16 cellular contexts compared by ENCODE assay signal in genomic region chr16:8679156-8679555, GRCh38. TPM values are rescaled to one million over a fixed set of nuclear protein-coding genes. Genes with fewer than 3 reads are reported as not detected.
DNase-seq lines count a peak whose midpoint lies in the region; ATAC-seq, FAIRE-seq and TF ChIP-seq lines count a peak whose summit lies in the region.
"Had no signal": no experiment of that assay in that cellular context is flagged by ENCODE, and none has a peak within 500 bp of the region (broad histone marks: within the 10 kb centered on the region; RNA-seq: fewer than 3 reads in every experiment).

No MANE protein-coding gene starts in this region.

- in situ Hi-C loops in mammary epithelial cell (cut with MboI; ENCODE audit: low sequenced_read_pairs in 2 of 2) (no loop called here), HepG2 (cut with HindIII; ENCODE audit: extremely low pct_ligation_motif_present, low pct_unique_long_range_greater_than_20kb) (loop anchor here (5.0 kb wide), 1 partner anchor 63 kb away; no protein-coding TSS in a partner anchor)

- WGBS in mammary epithelial cell (ENCODE audit: low coverage, missing lambda C conversion rate) = 44% methylated on average over 2 of the region's 2 CpGs
- 64% methylated on average over 2 of the region's 2 CpGs for WGBS in HepG2 (ENCODE audit: low lambda C conversion rate)

- TF ChIP-seq POLR2A in breast epithelium (IDR thresholded peaks at IDR 0.05) (no peak), HepG2 (IDR thresholded peaks at IDR 0.05; ENCODE audit: insufficient read depth in 1 of 2, low read depth in 2 of 2, low read length in 2 of 2) (no peak), erythroblast (IDR thresholded peaks at IDR 0.05; ENCODE audit: low read length) (no peak), Peyer's patch (IDR thresholded peaks at IDR 0.05) (no peak), vagina (IDR thresholded peaks at IDR 0.05) (no peak)

- CTCF ChIA-PET in mammary epithelial cell (lab: Charles Lee; ENCODE audit: low non-redundant PET) = no interaction called here
- CTCF ChIA-PET in HepG2 (lab: Yijun Ruan, JAX; ENCODE audit: low intra/inter-chr PET ratio, low total read pairs) = no interaction called here

- dilution Hi-C loops in mammary epithelial cell (cut with HindIII; ENCODE audit: low sequenced_read_pairs) = no loop called here

- H2AFZ ChIP-seq in mammary epithelial cell (ENCODE audit: low read depth, low read length) (no peak overlapping the region), HepG2 (ENCODE audit: low read length) (no peak overlapping the region)

- peaks cover 7% of the 10 kb centered on the region for H3K9me3 ChIP-seq in mammary epithelial cell (replicated peaks; ENCODE audit: insufficient read depth, low read length)
- H3K9me3 ChIP-seq in breast epithelium = no peaks in the 10 kb centered on the region
- H3K9me3 ChIP-seq in HepG2 (ENCODE audit: low read length) = no peaks in the 10 kb centered on the region
- H3K9me3 ChIP-seq in Peyer's patch = no peaks in the 10 kb centered on the region
- H3K9me3 ChIP-seq in vagina = no peaks in the 10 kb centered on the region

- H3K27me3 ChIP-seq in mammary epithelial cell (ENCODE audit: insufficient read depth, low read length) (no peaks in the 10 kb centered on the region), breast epithelium (no peaks in the 10 kb centered on the region), HepG2 (ENCODE audit: control insufficient read depth in 1 of 2, insufficient read depth in 2 of 2, low read length in 2 of 2) (no peaks in the 10 kb centered on the region; a peak in 1 of 5 replicates), Peyer's patch (no peaks in the 10 kb centered on the region), vagina (no peaks in the 10 kb centered on the region)
- H3K27me3 ChIP-seq: BLaER1 treated with 17β-estradiol and CSF1 and Interleukin-3, amounts not matched to agents 10 nM and 100 nM had no signal

- intact Hi-C loops in mammary epithelial cell (cut with micrococcal nuclease) (loop anchor here (2.0 to 10.0 kb wide), 4 partner anchors 38 to 456 kb away; partner anchors contain the start of genes PMM2 and TMEM186), breast epithelium (cut with DNase I; ENCODE audit: low total_unique reads) (loop anchor here (10.0 kb wide), 1 partner anchor 116 kb away; the partner anchor contains the start of genes PMM2 and TMEM186), HepG2 (cut with micrococcal nuclease; ENCODE audit: unreplicated experiment) (loop anchor here (5.0 to 10.0 kb wide), 2 partner anchors 183 to 416 kb away; partner anchors contain the start of gene HAPSTR1), vagina (cut with DNase I) (no loop called here)

- TF ChIP-seq CTCF in mammary epithelial cell (conservative IDR thresholded peaks at IDR 0.05 in 1 of 2, IDR thresholded peaks at IDR 0.05 in 1 of 2; ENCODE audit: extremely low read depth in 1 of 2, insufficient read depth in 1 of 2, low read depth in 1 of 2, low read length in 2 of 2) (no peak), breast epithelium (IDR thresholded peaks at IDR 0.05) (no peak), epithelial cell of esophagus (IDR thresholded peaks at IDR 0.05; ENCODE audit: insufficient read depth, low read depth, low read length, missing control alignments) (no peak), HepG2 (CRISPR knock-in tag; IDR thresholded peaks at IDR 0.05) (no peak), Peyer's patch (IDR thresholded peaks at IDR 0.05) (no peak), vagina (IDR thresholded peaks at IDR 0.05) (no peak)

- FAIRE-seq in HepG2 (lab: Jason Lieb, UNC) = no peak

- H3K27ac ChIP-seq in mammary epithelial cell (ENCODE audit: insufficient read depth, low read depth, low read length) = peak overlapping the region; percentile 49
- H3K27ac ChIP-seq in breast epithelium = no peak overlapping the region
- peak overlapping the region; percentile 68 for H3K27ac ChIP-seq in HepG2 (ENCODE audit: extremely low read length, insufficient read depth, low read length)
- H3K27ac ChIP-seq in Peyer's patch = no peak overlapping the region
- H3K27ac ChIP-seq in vagina = no peak overlapping the region
- H3K27ac ChIP-seq: BLaER1 treated with 17β-estradiol and CSF1 and Interleukin-3, amounts not matched to agents 10 nM and 100 nM had no signal

- no peak for TF ChIP-seq RAD21 in HepG2 (CRISPR knock-in tag; IDR thresholded peaks at IDR 0.05)

- H3K4me3 ChIP-seq in mammary epithelial cell (replicated peaks in 1 of 3; ENCODE audit: insufficient read depth in 1 of 3, low read depth in 2 of 3, low read length in 3 of 3) (no peak overlapping the region), breast epithelium (no peak overlapping the region), epithelial cell of esophagus (ENCODE audit: low read length) (no peak overlapping the region), HepG2 (replicated peaks in 1 of 3; ENCODE audit: insufficient read depth in 1 of 3, low read depth in 2 of 3, low read length in 3 of 3) (no peak overlapping the region), Peyer's patch (no peak overlapping the region), vagina (no peak overlapping the region)
- H3K4me3 ChIP-seq: BLaER1 treated with 17β-estradiol and CSF1 and Interleukin-3, amounts not matched to agents 10 nM and 100 nM had no signal

- H3K36me3 ChIP-seq in mammary epithelial cell (ENCODE audit: insufficient read depth, low read length) (no peaks in the 10 kb centered on the region), breast epithelium (no peaks in the 10 kb centered on the region), HepG2 (replicated peaks in 1 of 2; ENCODE audit: control insufficient read depth in 1 of 2, insufficient read depth in 2 of 2, low read length in 2 of 2) (peaks cover 2 to 5% of the 10 kb centered on the region in 2 experiments; a peak in 1 of 5 replicates), Peyer's patch (no peaks in the 10 kb centered on the region), vagina (no peaks in the 10 kb centered on the region)

- DNase-seq in mammary epithelial cell (peak; percentile 57), breast epithelium (ENCODE audit: low spot score in 2 of 2) (no peak), epithelial cell of esophagus (ENCODE audit: low read depth) (peak; percentile 65), HepG2 (ENCODE audit: low spot score) (no peak), erythroblast (lab: John Stamatoyannopoulos, UW) (no peak), Peyer's patch (no peak), vagina (ENCODE audit: extremely low spot score in 2 of 2) (no peak)
- DNase-seq: 8988T, KBM-7, NCI-H1436, NCI-H2029, NCI-H2171, NCI-H748 treated with DMSO at 0.1 percent for 48 hours, OCI-M1 had no signal

- H3K4me2 ChIP-seq in mammary epithelial cell (ENCODE audit: insufficient read depth, low read depth, low read length) = peak overlapping the region; percentile 11
- peak overlapping the region; percentile 89 for H3K4me2 ChIP-seq in HepG2 (ENCODE audit: low read depth, low read length)
- H3K4me2 ChIP-seq: BLaER1 treated with 17β-estradiol and CSF1 and Interleukin-3, amounts not matched to agents 10 nM and 100 nM had no signal

- peaks cover 46% of the 10 kb centered on the region for H3K4me1 ChIP-seq in mammary epithelial cell (ENCODE audit: insufficient read depth, low read length)
- H3K4me1 ChIP-seq in breast epithelium = no peaks in the 10 kb centered on the region
- H3K4me1 ChIP-seq in HepG2 (ENCODE audit: insufficient read depth, low read length) = peaks cover 75% of the 10 kb centered on the region
- H3K4me1 ChIP-seq in Peyer's patch = peaks cover 0 to 9% (median 4%) of the 10 kb centered on the region in 4 donors
- peaks cover 10% of the 10 kb centered on the region for H3K4me1 ChIP-seq in vagina

- ATAC-seq in HepG2 (no peak), GM19452 (IDR thresholded peaks at IDR 0.05; ENCODE audit: unreplicated experiment) (no peak)

- POLR2A ChIA-PET in HepG2 (lab: Yijun Ruan, JAX) = interaction anchor here (1.3 to 2.5 kb wide), 5 partner anchors 8 to 412 kb away, joined by 3 to 7 read pairs (median 5); partner anchors contain the start of gene HAPSTR1

- BruUV-seq in mammary epithelial cell (replicated peaks; lab: Mats Ljungman, UMichigan) = no TSS peak
- BruUV-seq in HepG2 (replicated peaks; lab: Mats Ljungman, UMichigan) = no TSS peak

- H4K20me1 ChIP-seq in mammary epithelial cell (ENCODE audit: insufficient read depth, low read length) = no peaks in the 10 kb centered on the region
- peaks cover 6% of the 10 kb centered on the region; the same call in 1 of the 2 replicates for H4K20me1 ChIP-seq in HepG2 (ENCODE audit: insufficient read depth, low read length)

- no peaks in the 10 kb centered on the region for H3K79me2 ChIP-seq in mammary epithelial cell (ENCODE audit: insufficient read depth, low read length)
- H3K79me2 ChIP-seq in HepG2 (ENCODE audit: insufficient read depth, low read length) = peaks cover 36% of the 10 kb centered on the region

- H3K9ac ChIP-seq in mammary epithelial cell (ENCODE audit: insufficient read depth, low read length) (no peak overlapping the region), HepG2 (ENCODE audit: insufficient read depth, low read depth, low read length) (peak overlapping the region; percentile 46)
- H3K9ac ChIP-seq: BLaER1 treated with 17β-estradiol and CSF1 and Interleukin-3, amounts not matched to agents 10 nM and 100 nM had no signal

- TF ChIP-seq EP300 in HepG2 (IDR thresholded peaks at IDR 0.05; ENCODE audit: low read depth in 2 of 2, low read length in 2 of 2) = no peak
- no peak for TF ChIP-seq EP300 in HepG2 (CRISPR knock-in tag; IDR thresholded peaks at IDR 0.05; ENCODE audit: borderline replicate concordance)

RNA-seq across cellular contexts. Expression of gene ABAT, which starts 4.7 kb away (rescaled TPM):
- total RNA-seq in mammary epithelial cell (10 to 100 TPM; 13.6 to 20.5 TPM), breast epithelium (10 to 100 TPM in 1 of 3 donors, 1 to 10 TPM in 2; 7.5 to 12.6 (median 9.8) TPM), HepG2 (2016; rRNA removed; fragmentation: Illumina TruSeq; extraction: Trizol) (97.3 and 123 TPM in 2 replicates), Peyer's patch (10 to 100 TPM in 3 of 4 donors, 1 to 10 TPM in 1; 8.3 to 33.5 (median 29.0) TPM), vagina (3.9 TPM)
- polyA plus RNA-seq in mammary epithelial cell (7.4 TPM), HepG2 (2011; rRNA removed) (47.6 and 55.0 TPM in 2 replicates)
- 8.6 TPM for polyA minus RNA-seq in mammary epithelial cell
- total RNA-seq in HepG2 (2016; cell fraction: cytosol; rRNA removed; fragmentation: Illumina TruSeq; extraction: Trizol; ENCODE audit: low read depth) = 9.7 and 10.7 TPM in 2 replicates
- 100 and 112 TPM in 2 replicates for total RNA-seq in HepG2 (2016; cell fraction: insoluble cytoplasmic fraction; rRNA removed; fragmentation: Illumina TruSeq; extraction: Trizol)
- 29.4 and 30.9 TPM in 2 replicates for total RNA-seq in HepG2 (2016; cell fraction: membrane; rRNA removed; fragmentation: Illumina TruSeq; extraction: Trizol)
- 61.8 and 69.4 TPM in 2 replicates for total RNA-seq in HepG2 (2016; cell fraction: nucleus; rRNA removed; fragmentation: Illumina TruSeq; extraction: Trizol)
- 25.4 and 34.3 TPM in 2 replicates for polyA plus RNA-seq in HepG2 (2011; cell fraction: cytosol; rRNA removed)
- polyA plus RNA-seq in HepG2 (2011; cell fraction: nucleus; rRNA removed) = 65.2 and 68.0 TPM in 2 replicates
- polyA plus RNA-seq in HepG2 (2012) = 21.6 and 22.2 TPM in 2 replicates
- polyA plus RNA-seq in HepG2 (2016; cell fraction: cytosol; fragmentation: Illumina TruSeq; extraction: Trizol; ENCODE audit: low read depth) = 5.7 and 5.8 TPM in 2 replicates
- 116 and 128 TPM in 2 replicates for polyA plus RNA-seq in HepG2 (2016; cell fraction: insoluble cytoplasmic fraction; fragmentation: Illumina TruSeq; extraction: Trizol; ENCODE audit: low read depth)
- polyA plus RNA-seq in HepG2 (2016; cell fraction: membrane; fragmentation: Illumina TruSeq; extraction: Trizol; ENCODE audit: low read depth) = 15.2 TPM in 2 replicates
- polyA plus RNA-seq in HepG2 (2016; cell fraction: nucleus; fragmentation: Illumina TruSeq; extraction: Trizol; ENCODE audit: insufficient read depth, low read depth) = 101 and 108 TPM in 2 replicates
- 0.44 and 41.3 TPM in 2 replicates for polyA minus RNA-seq in HepG2 (2011; rRNA and poly(A)+ RNA removed; ENCODE audit: low replicate concordance)
- 24.2 and 32.3 TPM in 2 replicates for polyA minus RNA-seq in HepG2 (2011; cell fraction: cytosol; rRNA and poly(A)+ RNA removed)
- polyA minus RNA-seq in HepG2 (2011; cell fraction: nucleus; rRNA and poly(A)+ RNA removed) = 32.1 and 39.7 TPM in 2 replicates

RNA-seq across cellular contexts. Expression of gene METTL22, which starts 57.7 kb away (rescaled TPM):
- 10 to 100 TPM; 35.2 to 40.9 TPM for total RNA-seq in mammary epithelial cell
- 21.2 TPM for polyA plus RNA-seq in mammary epithelial cell
- 19.6 TPM for polyA minus RNA-seq in mammary epithelial cell
- 10 to 100 TPM; 26.9 to 36.1 (median 27.4) TPM for total RNA-seq in breast epithelium
- 23.3 and 36.2 TPM in 2 replicates for total RNA-seq in HepG2 (2016; rRNA removed; fragmentation: Illumina TruSeq; extraction: Trizol)
- 48.3 and 64.6 TPM in 2 replicates for total RNA-seq in HepG2 (2016; cell fraction: cytosol; rRNA removed; fragmentation: Illumina TruSeq; extraction: Trizol; ENCODE audit: low read depth)
- total RNA-seq in HepG2 (2016; cell fraction: insoluble cytoplasmic fraction; rRNA removed; fragmentation: Illumina TruSeq; extraction: Trizol) = 19.9 and 37.6 TPM in 2 replicates
- 53.5 and 59.9 TPM in 2 replicates for total RNA-seq in HepG2 (2016; cell fraction: membrane; rRNA removed; fragmentation: Illumina TruSeq; extraction: Trizol)
- total RNA-seq in HepG2 (2016; cell fraction: nucleus; rRNA removed; fragmentation: Illumina TruSeq; extraction: Trizol) = 55.5 and 57.5 TPM in 2 replicates
- 94.8 and 117 TPM in 2 replicates for polyA plus RNA-seq in HepG2 (2011; rRNA removed)
- polyA plus RNA-seq in HepG2 (2011; cell fraction: cytosol; rRNA removed) = 72.4 and 79.6 TPM in 2 replicates
- 323 and 325 TPM in 2 replicates for polyA plus RNA-seq in HepG2 (2011; cell fraction: nucleus; rRNA removed)
- 36.8 and 41.4 TPM in 2 replicates for polyA plus RNA-seq in HepG2 (2012)
- 50.0 and 66.7 TPM in 2 replicates for polyA plus RNA-seq in HepG2 (2016; cell fraction: cytosol; fragmentation: Illumina TruSeq; extraction: Trizol; ENCODE audit: low read depth)
- polyA plus RNA-seq in HepG2 (2016; cell fraction: insoluble cytoplasmic fraction; fragmentation: Illumina TruSeq; extraction: Trizol; ENCODE audit: low read depth) = 23.8 and 27.8 TPM in 2 replicates
- polyA plus RNA-seq in HepG2 (2016; cell fraction: membrane; fragmentation: Illumina TruSeq; extraction: Trizol; ENCODE audit: low read depth) = 50.2 and 62.5 TPM in 2 replicates
- polyA plus RNA-seq in HepG2 (2016; cell fraction: nucleus; fragmentation: Illumina TruSeq; extraction: Trizol; ENCODE audit: insufficient read depth, low read depth) = 84.6 and 91.3 TPM in 2 replicates
- polyA minus RNA-seq in HepG2 (2011; rRNA and poly(A)+ RNA removed; ENCODE audit: low replicate concordance) = 102 and 146 TPM in 2 replicates
- 28.3 and 29.5 TPM in 2 replicates for polyA minus RNA-seq in HepG2 (2011; cell fraction: cytosol; rRNA and poly(A)+ RNA removed)
- polyA minus RNA-seq in HepG2 (2011; cell fraction: nucleus; rRNA and poly(A)+ RNA removed) = 139 and 160 TPM in 2 replicates
- total RNA-seq in Peyer's patch = 10 to 100 TPM; 25.0 to 86.5 (median 59.0) TPM
- total RNA-seq in vagina = 40.0 TPM

Comparison
In these comparisons a context has a peak if more than half of its experiments do, and no peak if none do; other contexts are left out.
1. DNase-seq: peak in mammary epithelial cell (single experiment) and epithelial cell of esophagus (single experiment); none in breast epithelium (0 of 2), HepG2 (single experiment), erythroblast (0 of 2), Peyer's patch (0 of 3) and vagina (0 of 2).
2. H3K27ac ChIP-seq: peak in mammary epithelial cell (single experiment) and HepG2 (single experiment); none in breast epithelium (0 of 2), Peyer's patch (0 of 4) and vagina (single experiment).